In genomic region chr3:26703519-26703918, GRCh38 we compare ENCODE assay signal across 22 cellular contexts.
"Had no signal": no experiment of that assay in that cellular context is flagged by ENCODE, and none has a peak within 500 bp of the region (broad histone marks: within the 10 kb centered on the region; RNA-seq: fewer than 3 reads in every experiment).

No MANE protein-coding gene starts in this region.

- H3K4me3 Mint-ChIP-seq: activated CD8-positive, alpha-beta T cell treated with anti-CD3 and anti-CD28 coated beads, Interleukin-2, amount 10 ng/mL, durations not matched to agents 7 days and 5 days; activated naive CD8-positive, alpha-beta T cell; T-helper 17 cell; WTC11 had no signal

- H3K36me3 Mint-ChIP-seq: activated naive CD8-positive, alpha-beta T cell; WTC11 had no signal

- ATAC-seq: activated CD8-positive, alpha-beta T cell treated with anti-CD3 and anti-CD28 coated beads, Interleukin-2, amount 10 ng/mL, durations not matched to agents 7 days and 5 days; T-helper 17 cell; WTC11 had no signal

- H3K27ac Mint-ChIP-seq: activated CD8-positive, alpha-beta T cell treated with anti-CD3 and anti-CD28 coated beads, Interleukin-2, amount 10 ng/mL, durations not matched to agents 7 days and 5 days; activated naive CD8-positive, alpha-beta T cell; T-helper 17 cell; WTC11 had no signal

- H3K4me1 Mint-ChIP-seq: T-helper 17 cell, WTC11 had no signal

- H3K27me3 Mint-ChIP-seq: activated naive CD8-positive, alpha-beta T cell had no signal

- DNase-seq: activated CD4-positive, alpha-beta T cell treated with anti-CD3 and anti-CD28 coated beads for 48 hours; activated CD4-positive, alpha-beta T cell treated with anti-CD3 and anti-CD28 coated beads, Interleukin-2, amount 50 U/mL, for 4 hours; activated CD4-positive, CD25-positive, alpha-beta regulatory T cell treated with anti-CD3 and anti-CD28 coated beads, Interleukin-2, amount 50 U/mL, for 72 hours; activated CD8-positive, alpha-beta memory T cell treated with anti-CD3 and anti-CD28 coated beads, Interleukin-2, amount 50 U/mL, for 48 hours; activated CD8-positive, alpha-beta T cell treated with anti-CD3 and anti-CD28 coated beads, Interleukin-2, amount 10 ng/mL, durations not matched to agents 7 days and 5 days; activated effector memory CD4-positive, alpha-beta T cell treated with Interleukin-2 at 50 U/mL for 16 hours; activated naive CD4-positive, alpha-beta T cell; activated T-cell treated with anti-CD3 and anti-CD28 coated beads, Interleukin-2, amount 50 U/mL, for 1 hour; brain microvascular endothelial cell; cerebellar nuclear complex; Kasumi-1; NCI-H1105; NCI-H1436; NCI-H1694 treated with DMSO at 0.1 percent for 48 hours; NCI-H2029 treated with DMSO at 0.1 percent for 48 hours; NCI-H446; NCI-H524; SIG-M5; T-helper 17 cell; T-helper 9 cell had no signal
